Comparison of ENCODE assay signal across 22 cellular contexts in the genomic region with DNA sequence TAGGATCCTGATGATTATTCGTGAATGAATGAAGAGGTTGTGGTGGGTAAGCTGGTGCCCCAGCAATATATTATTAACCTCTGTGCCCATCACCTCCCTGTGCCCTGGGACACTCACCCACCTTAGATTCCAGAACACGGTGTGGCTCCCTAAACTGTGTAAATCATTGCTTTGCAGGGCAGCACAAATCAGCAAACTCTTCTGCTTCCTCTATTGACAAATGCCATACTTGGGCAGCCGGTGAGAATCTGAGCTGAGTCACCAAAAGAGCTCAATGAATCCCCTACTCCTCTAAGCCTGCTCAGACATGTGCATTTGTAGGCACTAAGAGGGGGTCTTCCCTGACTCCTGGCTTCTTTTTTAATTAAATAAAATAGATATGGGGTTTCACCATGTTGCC. TPM values are rescaled to one million over a fixed set of nuclear protein-coding genes. Genes with fewer than 3 reads are reported as not detected.
DNase-seq lines count a peak whose midpoint lies in the region; ATAC-seq and TF ChIP-seq lines count a peak whose summit lies in the region.
"Had no signal": no experiment of that assay in that cellular context is flagged by ENCODE, and none has a peak within 500 bp of the region (broad histone marks: within the 10 kb centered on the region; RNA-seq: fewer than 3 reads in every experiment).

No MANE protein-coding gene starts in this region.

- ATAC-seq in HG03378 (IDR thresholded peaks at IDR 0.05; ENCODE audit: unreplicated experiment): no peak
- ATAC-seq: body of pancreas; stimulated activated memory B cell treated with anti-CD40 and anti-IgM and Interleukin-4, amounts not matched to agents 10 μg/mL and 1 μg/mL and 100 μg/mL, for 72 hours had no signal

- H3K9me3 Mint-ChIP-seq in activated naive CD8-positive, alpha-beta T cell (ENCODE audit: low read depth): no peaks in the 10 kb centered on the region
- H3K9me3 Mint-ChIP-seq in activated naive CD8-positive, alpha-beta T cell treated with anti-CD3 and anti-CD28 coated beads for 36 hours: no peaks in the 10 kb centered on the region
- no peaks in the 10 kb centered on the region for H3K9me3 Mint-ChIP-seq in IgD-negative memory B cell
- H3K9me3 Mint-ChIP-seq: CD4-positive, CD25-positive, alpha-beta regulatory T cell; dendritic cell treated with granulocyte-macrophage colony-stimulating factor and Interleukin-4, amounts not matched to agents 40 ng/mL and 50 ng/mL, for 4 days; stimulated activated memory B cell treated with anti-CD40 and anti-IgM and Interleukin-4, amounts not matched to agents 10 μg/mL and 1 μg/mL and 100 μg/mL, for 72 hours had no signal

- peaks cover 30% of the 10 kb centered on the region for H3K79me2 ChIP-seq in osteoblast (ENCODE audit: insufficient read depth, low read length)

- TF ChIP-seq CTCF in osteoblast (IDR thresholded peaks at IDR 0.05; ENCODE audit: extremely low read depth, low read depth, low read length): no peak

- no peak overlapping the region for H2AFZ ChIP-seq in osteoblast (ENCODE audit: low read length)

- no peaks in the 10 kb centered on the region for H3K4me1 ChIP-seq in effector memory CD4-positive, alpha-beta T cell (ENCODE audit: control insufficient read depth, insufficient read depth, low read length, poor library complexity, severe bottlenecking)
- H3K4me1 ChIP-seq in osteoblast (ENCODE audit: insufficient read depth, low read length): peaks cover 14% of the 10 kb centered on the region

- peaks cover 26% of the 10 kb centered on the region for H4K20me1 ChIP-seq in osteoblast (ENCODE audit: insufficient read depth, low read length)

- H3K4me2 ChIP-seq in osteoblast (ENCODE audit: insufficient read depth, low read length): no peak overlapping the region
- H3K4me2 ChIP-seq: SK-N-SH had no signal

- DNase-seq in activated naive CD8-positive, alpha-beta T cell treated with anti-CD3 and anti-CD28 coated beads for 36 hours: no peak
- no peak for DNase-seq in effector memory CD4-positive, alpha-beta T cell
- DNase-seq in osteoblast (ENCODE audit: insufficient read length, low spot score, missing footprints): no peak
- no peak for DNase-seq in germinal center (ENCODE audit: low spot score)
- DNase-seq in SIG-M5 treated with dmso at 0.1 percent for 504 hours (lab: John Stamatoyannopoulos, UW; ENCODE audit: unreplicated experiment): no peak
- DNase-seq: activated CD4-positive, alpha-beta T cell treated with anti-CD3 and anti-CD28 coated beads for 4 hours; activated naive CD4-positive, alpha-beta T cell treated with anti-CD3 and anti-CD28 coated beads, Interleukin-2, amount 50 U/mL, for 16 hours; activated T-cell treated with anti-CD3 and anti-CD28 coated beads, Interleukin-2, amount 50 U/mL, for 1 hour; body of pancreas; CD4-positive, CD25-positive, alpha-beta regulatory T cell; DMS53; H7; left cardiac atrium; NCI-H146; NCI-H774; SK-N-SH had no signal

- no peaks in the 10 kb centered on the region for H3K36me3 Mint-ChIP-seq in activated naive CD8-positive, alpha-beta T cell
- H3K36me3 Mint-ChIP-seq in activated naive CD8-positive, alpha-beta T cell treated with anti-CD3 and anti-CD28 coated beads for 36 hours: peaks cover 10% of the 10 kb centered on the region
- no peaks in the 10 kb centered on the region for H3K36me3 Mint-ChIP-seq in IgD-negative memory B cell

- H3K27me3 ChIP-seq in effector memory CD4-positive, alpha-beta T cell (replicated peaks; ENCODE audit: control insufficient read depth, insufficient read depth, low read length, poor library complexity, severe bottlenecking): no peaks in the 10 kb centered on the region
- H3K27me3 ChIP-seq in osteoblast (ENCODE audit: insufficient read depth, low read length): no peaks in the 10 kb centered on the region
- H3K27me3 ChIP-seq: body of pancreas had no signal

- H3K27me3 Mint-ChIP-seq in activated naive CD8-positive, alpha-beta T cell: no peaks in the 10 kb centered on the region
- H3K27me3 Mint-ChIP-seq in activated naive CD8-positive, alpha-beta T cell treated with anti-CD3 and anti-CD28 coated beads for 36 hours: no peaks in the 10 kb centered on the region
- H3K27me3 Mint-ChIP-seq in IgD-negative memory B cell: no peaks in the 10 kb centered on the region
- H3K27me3 Mint-ChIP-seq: CD4-positive, CD25-positive, alpha-beta regulatory T cell; dendritic cell treated with granulocyte-macrophage colony-stimulating factor and Interleukin-4, amounts not matched to agents 40 ng/mL and 50 ng/mL, for 4 days; stimulated activated memory B cell treated with anti-CD40 and anti-IgM and Interleukin-4, amounts not matched to agents 10 μg/mL and 1 μg/mL and 100 μg/mL, for 72 hours had no signal

- H3K27ac ChIP-seq in effector memory CD4-positive, alpha-beta T cell (ENCODE audit: insufficient read depth, low read length, poor library complexity, severe bottlenecking): peak overlapping the region; percentile 16
- H3K27ac ChIP-seq in osteoblast (ENCODE audit: low read depth, low read length): peak overlapping the region; percentile 12
- H3K27ac ChIP-seq: thoracic aorta had no signal

- peaks cover 59% of the 10 kb centered on the region for H3K36me3 ChIP-seq in effector memory CD4-positive, alpha-beta T cell (ENCODE audit: control insufficient read depth, insufficient read depth, low read length)
- H3K36me3 ChIP-seq in osteoblast (ENCODE audit: insufficient read depth, low read length): peaks cover 70% of the 10 kb centered on the region

- no peaks in the 10 kb centered on the region for H3K4me1 Mint-ChIP-seq in activated naive CD8-positive, alpha-beta T cell (ENCODE audit: low read depth)
- peaks cover 12% of the 10 kb centered on the region for H3K4me1 Mint-ChIP-seq in activated naive CD8-positive, alpha-beta T cell treated with anti-CD3 and anti-CD28 coated beads for 36 hours
- H3K4me1 Mint-ChIP-seq in IgD-negative memory B cell: no peaks in the 10 kb centered on the region
- H3K4me1 Mint-ChIP-seq: stimulated activated memory B cell treated with anti-CD40 and anti-IgM and Interleukin-4, amounts not matched to agents 10 μg/mL and 1 μg/mL and 100 μg/mL, for 72 hours had no signal

- no peaks in the 10 kb centered on the region for H3K9me3 ChIP-seq in effector memory CD4-positive, alpha-beta T cell (ENCODE audit: control insufficient read depth, low read length)
- no peaks in the 10 kb centered on the region for H3K9me3 ChIP-seq in osteoblast (ENCODE audit: low read depth, low read length)
- H3K9me3 ChIP-seq: body of pancreas, SK-N-SH, thoracic aorta had no signal

- H3K27ac Mint-ChIP-seq in activated naive CD8-positive, alpha-beta T cell: peak overlapping the region; percentile 28
- no peak overlapping the region for H3K27ac Mint-ChIP-seq in activated naive CD8-positive, alpha-beta T cell treated with anti-CD3 and anti-CD28 coated beads for 36 hours
- peak overlapping the region in 2 of 3 donors; percentile 40 to 86 for H3K27ac Mint-ChIP-seq in IgD-negative memory B cell
- H3K27ac Mint-ChIP-seq: dendritic cell treated with granulocyte-macrophage colony-stimulating factor and Interleukin-4, amounts not matched to agents 40 ng/mL and 50 ng/mL, for 4 days; stimulated activated memory B cell treated with anti-CD40 and anti-IgM and Interleukin-4, amounts not matched to agents 10 μg/mL and 1 μg/mL and 100 μg/mL, for 72 hours had no signal

- H3K4me3 Mint-ChIP-seq in activated naive CD8-positive, alpha-beta T cell: no peak overlapping the region
- no peak overlapping the region for H3K4me3 Mint-ChIP-seq in activated naive CD8-positive, alpha-beta T cell treated with anti-CD3 and anti-CD28 coated beads for 36 hours
- no peak overlapping the region for H3K4me3 Mint-ChIP-seq in IgD-negative memory B cell
- H3K4me3 Mint-ChIP-seq: CD4-positive, CD25-positive, alpha-beta regulatory T cell; dendritic cell treated with granulocyte-macrophage colony-stimulating factor and Interleukin-4, amounts not matched to agents 40 ng/mL and 50 ng/mL, for 4 days; stimulated activated memory B cell treated with anti-CD40 and anti-IgM and Interleukin-4, amounts not matched to agents 10 μg/mL and 1 μg/mL and 100 μg/mL, for 72 hours had no signal

- no peak overlapping the region for H3K4me3 ChIP-seq in effector memory CD4-positive, alpha-beta T cell (ENCODE audit: insufficient read depth, low read depth, low read length, poor library complexity, severe bottlenecking)
- H3K4me3 ChIP-seq in osteoblast (ENCODE audit: insufficient read depth, low read length): no peak overlapping the region
- H3K4me3 ChIP-seq: body of pancreas, thoracic aorta had no signal

RNA-seq across cellular contexts. Expression of a gene that starts 15.7 kb away (rescaled TPM):
- total RNA-seq in activated naive CD8-positive, alpha-beta T cell treated with anti-CD3 and anti-CD28 coated beads for 36 hours: 10 to 100 TPM; 23.4 to 23.6 TPM
- polyA plus RNA-seq in IgD-negative memory B cell: 23.7 TPM
- total RNA-seq in osteoblast: 6.5 and 8.3 TPM in 2 replicates

RNA-seq across cellular contexts. Expression of a gene that starts 18.4 kb away (rescaled TPM):
- 10 to 100 TPM; 66.6 to 73.4 TPM for total RNA-seq in activated naive CD8-positive, alpha-beta T cell treated with anti-CD3 and anti-CD28 coated beads for 36 hours
- polyA plus RNA-seq in IgD-negative memory B cell: 1.4 TPM
- total RNA-seq in osteoblast: 45.4 and 52.5 TPM in 2 replicates

RNA-seq across cellular contexts. Expression of a gene that starts 57.0 kb away (rescaled TPM):
- total RNA-seq in activated naive CD8-positive, alpha-beta T cell treated with anti-CD3 and anti-CD28 coated beads for 36 hours: under 1 TPM; 0.08 to 0.10 TPM
- not detected for polyA plus RNA-seq in IgD-negative memory B cell
- total RNA-seq in osteoblast: 0.59 and 1.1 TPM in 2 replicates
- polyA plus RNA-seq: CD4-positive, CD25-positive, alpha-beta regulatory T cell had no signal
